In genomic region chr7:151114151-151115090, GRCh38 we compare ENCODE assay signal across 8 cellular contexts. TPM values are rescaled to one million over a fixed set of nuclear protein-coding genes. Genes with fewer than 3 reads are reported as not detected.
DNase-seq lines count a peak whose midpoint lies in the region; ATAC-seq and TF ChIP-seq lines count a peak whose summit lies in the region.

No MANE protein-coding gene starts in this region.

- H3K4me1 ChIP-seq in body of pancreas (peaks cover 52% of the 10 kb centered on the region), left lung (peaks cover 0 to 46% of the 10 kb centered on the region in 2 donors), vagina (peaks cover 55% of the 10 kb centered on the region)

- H3K4me3 ChIP-seq in body of pancreas (no peak overlapping the region), left lung (peak overlapping the region; percentile 7 to 40), vagina (peak overlapping the region; percentile 38 to 45)

- H3K36me3 ChIP-seq in body of pancreas (replicated peaks in 1 of 2; ENCODE audit: insufficient read depth in 1 of 2, low read depth in 2 of 2) (peaks cover 0 to 11% of the 10 kb centered on the region in 2 donors), left lung (peaks cover 0 to 28% of the 10 kb centered on the region in 2 donors), vagina (peaks cover 0 to 14% of the 10 kb centered on the region in 2 donors)

- H3K27me3 ChIP-seq in body of pancreas (no peaks in the 10 kb centered on the region), left lung (peaks cover 0 to 5% of the 10 kb centered on the region in 2 donors), vagina (no peaks in the 10 kb centered on the region)

- TF ChIP-seq POLR2A in body of pancreas (IDR thresholded peaks at IDR 0.05) (no peak), vagina (IDR thresholded peaks at IDR 0.05) (no peak)

- ATAC-seq in left cardiac atrium (no peak), Right ventricle myocardium inferior (no peak), body of pancreas (peak; percentile 19), left lung (peak; percentile 26), HG03457 (IDR thresholded peaks at IDR 0.05; ENCODE audit: unreplicated experiment) (no peak), GM19328 (IDR thresholded peaks at IDR 0.05; ENCODE audit: unreplicated experiment) (no peak)

- H3K27ac ChIP-seq in body of pancreas (peak overlapping the region in 2 of 4 donors; percentile 35 to 63), left lung (peak overlapping the region; percentile 41 to 66), vagina (no peak overlapping the region)

- intact Hi-C loops in left cardiac atrium (cut with DNase I) (no loop called here), Right ventricle myocardium inferior (cut with DNase I) (loop anchor here (2.0 kb wide), 1 partner anchor 58 kb away; the partner anchor contains the start of gene CDK5), body of pancreas (cut with DNase I) (loop anchor here (10.0 kb wide), 1 partner anchor 220 kb away; no protein-coding TSS in a partner anchor), left lung (cut with DNase I) (loop anchor here in 1 of 2 donors (10.0 kb wide), 1 partner anchor 220 kb away; no protein-coding TSS in a partner anchor), vagina (cut with DNase I) (no loop called here)

- TF ChIP-seq CTCF in body of pancreas (IDR thresholded peaks at IDR 0.05) (no peak), left lung (IDR thresholded peaks at IDR 0.05) (no peak), vagina (IDR thresholded peaks at IDR 0.05) (no peak)

- peak; percentile 27 for DNase-seq in left cardiac atrium
- no peak for DNase-seq in Right ventricle myocardium inferior (ENCODE audit: missing footprints)
- peak in 3 of 4 donors; percentile 41 to 64 (median 43) for DNase-seq in body of pancreas
- DNase-seq in left lung: peak; percentile 62 to 88
- DNase-seq in vagina (ENCODE audit: extremely low spot score in 2 of 2): no peak
- no peak for DNase-seq in 8988T

- H3K9me3 ChIP-seq in body of pancreas (no peaks in the 10 kb centered on the region), left lung (no peaks in the 10 kb centered on the region), vagina (no peaks in the 10 kb centered on the region)

- WGBS in body of pancreas, 2 donors: 21 to 39% methylated on average over 19 to 80 of the region's 101 CpGs

RNA-seq across cellular contexts. Expression of gene AGAP3, which starts 28.1 kb away (rescaled TPM):
- total RNA-seq in left cardiac atrium: 10 to 100 TPM; 53.0 to 61.5 TPM
- 57.4 TPM for total RNA-seq in Right ventricle myocardium inferior
- total RNA-seq in body of pancreas: 100 to 1,000 TPM in 1 of 2 donors, 10 to 100 TPM in 1; 45.4 to 104 TPM
- total RNA-seq in left lung: 100 to 1,000 TPM; 161 to 167 TPM
- 98.2 TPM for total RNA-seq in vagina

RNA-seq across cellular contexts. Expression of gene TMUB1, which starts 31.1 kb away (rescaled TPM):
- total RNA-seq in left cardiac atrium (10 to 100 TPM; 36.3 to 37.9 TPM), Right ventricle myocardium inferior (35.5 TPM), body of pancreas (10 to 100 TPM; 34.9 to 54.2 TPM), left lung (10 to 100 TPM; 39.6 to 49.1 TPM), vagina (40.3 TPM)

RNA-seq across cellular contexts. Expression of gene FASTK, which starts 33.8 kb away (rescaled TPM):
- total RNA-seq in left cardiac atrium (10 to 100 TPM; 62.9 to 73.2 TPM), Right ventricle myocardium inferior (79.2 TPM), body of pancreas (100 to 1,000 TPM in 1 of 2 donors, 10 to 100 TPM in 1; 60.7 to 201 TPM), left lung (10 to 100 TPM; 63.5 to 65.7 TPM), vagina (60.2 TPM)

RNA-seq across cellular contexts. Expression of gene GBX1, which starts 53.1 kb away (rescaled TPM):
- total RNA-seq in left cardiac atrium (under 1 TPM in 1 of 2 donors, not detected in 1; 0.56 TPM), Right ventricle myocardium inferior (2.4 TPM), body of pancreas (not detected), left lung (not detected), vagina (not detected)

RNA-seq across cellular contexts. Expression of gene SLC4A2, which starts 55.0 kb away (rescaled TPM):
- total RNA-seq in left cardiac atrium (100 to 1,000 TPM in 1 of 2 donors, 10 to 100 TPM in 1; 71.6 to 107 TPM), Right ventricle myocardium inferior (61.2 TPM), body of pancreas (100 to 1,000 TPM in 1 of 2 donors, 10 to 100 TPM in 1; 50.1 to 147 TPM), left lung (100 to 1,000 TPM; 191 to 205 TPM), vagina (66.5 TPM)

Comparison
In these comparisons a context has a peak if more than half of its experiments do, and no peak if none do; other contexts are left out.
1. DNase-seq: peak in left cardiac atrium (single experiment), body of pancreas (3 of 4) and left lung (2 of 2); none in Right ventricle myocardium inferior (single experiment), vagina (0 of 2) and 8988T (single experiment).
2. intact Hi-C loops: an anchor here in Right ventricle myocardium inferior (2.0 kb wide) and body of pancreas (10.0 kb wide); none called in left cardiac atrium and vagina.
3. ATAC-seq: peak in body of pancreas (single experiment) and left lung (single experiment); none in left cardiac atrium (0 of 2), Right ventricle myocardium inferior (single experiment), HG03457 (single experiment) and GM19328 (single experiment).
4. H3K4me3 ChIP-seq: peak in left lung (2 of 2) and vagina (2 of 2); none in body of pancreas (0 of 2).